In the genomic region with DNA sequence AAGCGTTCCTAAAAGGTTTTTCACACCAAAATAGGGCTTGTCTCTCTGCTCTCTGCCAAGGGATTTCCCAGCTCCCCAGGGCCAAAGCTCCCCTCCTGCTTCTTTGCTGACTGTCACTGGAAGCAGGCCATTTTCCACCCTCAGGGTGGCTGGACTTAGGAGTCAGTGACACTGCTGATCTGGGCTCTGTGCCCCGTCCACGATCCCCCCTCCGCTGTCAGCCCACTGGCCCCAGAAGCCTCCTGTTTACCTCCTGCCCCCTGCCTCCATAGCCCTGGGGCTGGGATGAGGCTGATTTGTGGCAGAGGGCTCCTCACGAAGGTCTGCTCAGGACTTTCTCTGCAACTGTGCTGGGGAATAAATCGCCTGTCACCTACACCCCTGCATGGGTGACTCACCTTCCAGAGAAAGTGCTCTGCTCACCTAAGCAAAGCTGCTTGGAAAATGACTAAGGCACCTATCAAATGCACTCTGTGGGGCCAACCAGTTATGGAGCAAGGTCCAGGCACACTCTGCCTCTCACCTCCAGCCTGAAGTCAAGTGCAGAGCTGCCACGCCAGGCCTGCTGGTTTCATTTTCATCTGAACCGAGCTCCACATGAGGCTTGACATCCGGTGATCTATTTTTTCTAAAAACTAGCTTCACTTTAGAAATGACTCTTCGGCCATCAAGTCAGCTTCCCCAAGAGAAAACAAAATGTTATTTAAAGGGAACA, we compare ENCODE assay signal across 8 cellular contexts. TPM values are rescaled to one million over a fixed set of nuclear protein-coding genes. Genes with fewer than 3 reads are reported as not detected.
DNase-seq lines count a peak whose midpoint lies in the region; ATAC-seq, FAIRE-seq and TF ChIP-seq lines count a peak whose summit lies in the region.

No MANE protein-coding gene starts in this region.

- no peaks in the 10 kb centered on the region for H3K9me3 Mint-ChIP-seq in activated CD8-positive, alpha-beta memory T cell treated with anti-CD3 and anti-CD28 coated beads, Interleukin-2, amount 10 ng/mL, durations not matched to agents 7 days and 5 days (ENCODE audit: low read depth)

- TF ChIP-seq CTCF in esophagus muscularis mucosa (IDR thresholded peaks at IDR 0.05) (no peak), uterus (IDR thresholded peaks at IDR 0.05) (no peak), D721Med (IDR thresholded peaks at IDR 0.05; ENCODE audit: insufficient read depth, missing control alignments) (no peak)

- no peaks in the 10 kb centered on the region for H3K27me3 Mint-ChIP-seq in activated CD8-positive, alpha-beta memory T cell treated with anti-CD3 and anti-CD28 coated beads, Interleukin-2, amount 10 ng/mL, durations not matched to agents 7 days and 5 days

- no peaks in the 10 kb centered on the region for H3K9me3 ChIP-seq in esophagus muscularis mucosa
- no peaks in the 10 kb centered on the region for H3K9me3 ChIP-seq in uterus

- 22% methylated on average over 10 of the region's 10 CpGs for WGBS in esophagus muscularis mucosa

- peaks cover 71 to 96% (median 91%) of the 10 kb centered on the region in 4 donors for H3K4me1 ChIP-seq in esophagus muscularis mucosa
- peaks cover 62% of the 10 kb centered on the region for H3K4me1 ChIP-seq in rectal smooth muscle tissue (ENCODE audit: control insufficient read depth, insufficient read depth, low read length)
- H3K4me1 ChIP-seq in uterus, result peaks cover 20% of the 10 kb centered on the region in 2 donors

- H3K4me3 ChIP-seq in esophagus muscularis mucosa, result peak overlapping the region; percentile 25 to 41 (median 26)
- H3K4me3 ChIP-seq in rectal smooth muscle tissue (ENCODE audit: low read length), result peak overlapping the region; percentile 51
- no peak overlapping the region for H3K4me3 ChIP-seq in uterus

- DNase-seq in M059J (ENCODE audit: low read depth), result peak; percentile 99
- DNase-seq in activated CD8-positive, alpha-beta memory T cell treated with anti-CD3 and anti-CD28 coated beads, Interleukin-2, amount 10 ng/mL, durations not matched to agents 7 days and 5 days, result peak; percentile 94
- DNase-seq in esophagus muscularis mucosa (ENCODE audit: extremely low spot score), result no peak
- DNase-seq in uterus, result peak in 1 of 2 donors; percentile 53
- no peak for DNase-seq in D721Med (ENCODE audit: insufficient read length, low spot score)

- no peak for ATAC-seq in GM18505 (IDR thresholded peaks at IDR 0.05; ENCODE audit: unreplicated experiment)
- peak; percentile 57 for ATAC-seq in activated CD8-positive, alpha-beta memory T cell treated with anti-CD3 and anti-CD28 coated beads, Interleukin-2, amount 10 ng/mL, durations not matched to agents 7 days and 5 days
- no peak for ATAC-seq in GM19351 (IDR thresholded peaks at IDR 0.05; ENCODE audit: unreplicated experiment)

- H3K27ac ChIP-seq in esophagus muscularis mucosa (replicated peaks in 1 of 4) (peak overlapping the region; percentile 92 to 99 (median 94)), rectal smooth muscle tissue (ENCODE audit: low read depth, low read length) (peak overlapping the region; percentile 96), uterus (peak overlapping the region; percentile 71 to 95)

- H3K4me3 Mint-ChIP-seq in activated CD8-positive, alpha-beta memory T cell treated with anti-CD3 and anti-CD28 coated beads, Interleukin-2, amount 10 ng/mL, durations not matched to agents 7 days and 5 days, result peak overlapping the region; percentile 97

- H3K9ac ChIP-seq in rectal smooth muscle tissue (ENCODE audit: low read length), result peak overlapping the region; percentile 33

- peaks cover 0 to 3% (median 0%) of the 10 kb centered on the region in 4 donors for H3K36me3 ChIP-seq in esophagus muscularis mucosa
- peaks cover 2% of the 10 kb centered on the region for H3K36me3 ChIP-seq in rectal smooth muscle tissue (ENCODE audit: control insufficient read depth, insufficient read depth, low read length)
- H3K36me3 ChIP-seq in uterus, result no peaks in the 10 kb centered on the region

- H3K27ac Mint-ChIP-seq in activated CD8-positive, alpha-beta memory T cell treated with anti-CD3 and anti-CD28 coated beads, Interleukin-2, amount 10 ng/mL, durations not matched to agents 7 days and 5 days, result peak overlapping the region; percentile 90

- peaks cover 70% of the 10 kb centered on the region for H3K4me1 Mint-ChIP-seq in activated CD8-positive, alpha-beta memory T cell treated with anti-CD3 and anti-CD28 coated beads, Interleukin-2, amount 10 ng/mL, durations not matched to agents 7 days and 5 days

- CTCF ChIA-PET in activated CD8-positive, alpha-beta memory T cell treated with anti-CD3 and anti-CD28 coated beads, Interleukin-2, amount 10 ng/mL, durations not matched to agents 7 days and 5 days (lab: Charles Lee), result interaction anchor here (0.6 to 17.0 kb wide), 25 partner anchors 9 to 176 kb away, joined by 3 to 144 read pairs (median 6); partner anchors contain the start of genes ACBD4, FMNL1 and HEXIM1

- H3K36me3 Mint-ChIP-seq in activated CD8-positive, alpha-beta memory T cell treated with anti-CD3 and anti-CD28 coated beads, Interleukin-2, amount 10 ng/mL, durations not matched to agents 7 days and 5 days, result peaks cover 60% of the 10 kb centered on the region

- H3K27me3 ChIP-seq in esophagus muscularis mucosa (no peaks in the 10 kb centered on the region), rectal smooth muscle tissue (ENCODE audit: control insufficient read depth, insufficient read depth, low read length) (no peaks in the 10 kb centered on the region), uterus (no peaks in the 10 kb centered on the region)

- TF ChIP-seq POLR2A in GM18505 (IDR thresholded peaks at IDR 0.05; ENCODE audit: borderline replicate concordance, extremely low read depth, insufficient read depth, insufficient read length) (peak; percentile 51), esophagus muscularis mucosa (IDR thresholded peaks at IDR 0.05; ENCODE audit: low read depth) (no peak), uterus (IDR thresholded peaks at IDR 0.05) (no peak)

- no peak for TF ChIP-seq EP300 in esophagus muscularis mucosa (IDR thresholded peaks at IDR 0.05)

- no peak for FAIRE-seq in D721Med (lab: Jason Lieb, UNC)

- intact Hi-C loops in esophagus muscularis mucosa (cut with DNase I), result loop anchor here (5.0 kb wide), 1 partner anchor 35 kb away; no protein-coding TSS in a partner anchor
- intact Hi-C loops in uterus (cut with DNase I; ENCODE audit: low total_unique reads), result no loop called here

RNA-seq across cellular contexts. Expression of gene MAP3K14, which starts 4.9 kb away (rescaled TPM):
- 5.3 and 10.1 TPM in 2 replicates for total RNA-seq in M059J (2014; rRNA removed; shearing (Covaris generic))
- total RNA-seq in activated CD8-positive, alpha-beta memory T cell treated with anti-CD3 and anti-CD28 coated beads, Interleukin-2, amount 10 ng/mL, durations not matched to agents 7 days and 5 days, result 10 to 100 TPM; 39.3 to 43.0 TPM
- total RNA-seq in esophagus muscularis mucosa, result 10 to 100 TPM in 3 of 4 donors, 1 to 10 TPM in 1; 7.8 to 26.5 (median 10.6) TPM
- 10 to 100 TPM in 1 of 4 donors, 1 to 10 TPM in 3; 1.0 to 22.1 (median 4.9) TPM for total RNA-seq in uterus

RNA-seq across cellular contexts. Expression of gene SPATA32, which starts 50.0 kb away (rescaled TPM):
- not detected in 2 replicates for total RNA-seq in M059J (2014; rRNA removed; shearing (Covaris generic))
- under 1 TPM; 0.23 to 0.49 TPM for total RNA-seq in activated CD8-positive, alpha-beta memory T cell treated with anti-CD3 and anti-CD28 coated beads, Interleukin-2, amount 10 ng/mL, durations not matched to agents 7 days and 5 days
- total RNA-seq in esophagus muscularis mucosa, result not detected
- not detected for total RNA-seq in uterus

Comparison
In these comparisons a context has a peak if more than half of its experiments do, and no peak if none do; other contexts are left out.
1. DNase-seq: peak in M059J (single experiment) and activated CD8-positive, alpha-beta memory T cell treated with anti-CD3 and anti-CD28 coated beads, Interleukin-2, amount 10 ng/mL, durations not matched to agents 7 days and 5 days (single experiment); none in esophagus muscularis mucosa (single experiment) and D721Med (single experiment).
2. H3K4me3 ChIP-seq: peak in esophagus muscularis mucosa (4 of 4) and rectal smooth muscle tissue (single experiment); none in uterus (0 of 2).
3. Peak in every context shown above with its lines, with median percentiles within 50 percentile points of each other: H3K27ac ChIP-seq.